ENCODE assay signal across 1 cellular context in the genomic region with DNA sequence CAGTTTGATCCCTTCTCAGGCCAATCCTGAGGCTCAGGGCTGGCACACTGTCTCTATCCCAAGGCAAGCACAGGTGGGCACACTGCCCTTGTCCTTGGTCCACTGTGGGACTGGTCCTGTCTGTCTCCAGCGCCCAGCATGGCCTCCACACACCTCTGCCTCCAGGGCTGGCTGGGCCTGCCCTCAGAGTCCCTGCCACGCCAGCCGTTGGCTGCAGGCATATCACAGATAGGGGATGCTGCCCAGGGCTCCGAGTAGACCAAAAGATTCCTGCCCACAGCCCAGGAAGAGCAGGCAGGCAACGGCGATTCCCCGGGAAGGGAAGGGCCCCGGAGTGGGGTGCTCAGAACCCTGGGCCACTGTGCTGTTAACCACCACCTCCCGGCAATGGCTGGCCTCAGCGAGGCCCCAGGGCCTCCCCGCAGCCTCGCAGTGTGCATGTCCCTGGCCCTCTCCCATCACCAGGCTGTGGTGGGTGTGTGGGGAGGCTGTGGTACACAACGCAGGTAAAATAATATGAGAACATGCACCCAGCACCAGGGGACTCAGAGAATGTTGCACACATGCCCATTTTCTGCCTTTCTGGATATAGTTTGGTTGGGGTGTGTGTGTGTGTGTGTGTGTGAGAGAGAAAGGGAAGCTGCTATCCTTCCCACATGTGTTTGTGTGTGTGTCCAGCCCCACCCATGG.
TF ChIP-seq lines count a peak whose summit lies in the region.

No MANE protein-coding gene starts in this region.

TF ChIP-seq in GM23338, 12 proteins besides CTCF, POLR2A, EP300 and RAD21 (continued from another document):
- TF ChIP-seq ZNF462 (CRISPR knock-in tag; IDR thresholded peaks at IDR 0.05): no peak
- TF ChIP-seq, protein P1, sequence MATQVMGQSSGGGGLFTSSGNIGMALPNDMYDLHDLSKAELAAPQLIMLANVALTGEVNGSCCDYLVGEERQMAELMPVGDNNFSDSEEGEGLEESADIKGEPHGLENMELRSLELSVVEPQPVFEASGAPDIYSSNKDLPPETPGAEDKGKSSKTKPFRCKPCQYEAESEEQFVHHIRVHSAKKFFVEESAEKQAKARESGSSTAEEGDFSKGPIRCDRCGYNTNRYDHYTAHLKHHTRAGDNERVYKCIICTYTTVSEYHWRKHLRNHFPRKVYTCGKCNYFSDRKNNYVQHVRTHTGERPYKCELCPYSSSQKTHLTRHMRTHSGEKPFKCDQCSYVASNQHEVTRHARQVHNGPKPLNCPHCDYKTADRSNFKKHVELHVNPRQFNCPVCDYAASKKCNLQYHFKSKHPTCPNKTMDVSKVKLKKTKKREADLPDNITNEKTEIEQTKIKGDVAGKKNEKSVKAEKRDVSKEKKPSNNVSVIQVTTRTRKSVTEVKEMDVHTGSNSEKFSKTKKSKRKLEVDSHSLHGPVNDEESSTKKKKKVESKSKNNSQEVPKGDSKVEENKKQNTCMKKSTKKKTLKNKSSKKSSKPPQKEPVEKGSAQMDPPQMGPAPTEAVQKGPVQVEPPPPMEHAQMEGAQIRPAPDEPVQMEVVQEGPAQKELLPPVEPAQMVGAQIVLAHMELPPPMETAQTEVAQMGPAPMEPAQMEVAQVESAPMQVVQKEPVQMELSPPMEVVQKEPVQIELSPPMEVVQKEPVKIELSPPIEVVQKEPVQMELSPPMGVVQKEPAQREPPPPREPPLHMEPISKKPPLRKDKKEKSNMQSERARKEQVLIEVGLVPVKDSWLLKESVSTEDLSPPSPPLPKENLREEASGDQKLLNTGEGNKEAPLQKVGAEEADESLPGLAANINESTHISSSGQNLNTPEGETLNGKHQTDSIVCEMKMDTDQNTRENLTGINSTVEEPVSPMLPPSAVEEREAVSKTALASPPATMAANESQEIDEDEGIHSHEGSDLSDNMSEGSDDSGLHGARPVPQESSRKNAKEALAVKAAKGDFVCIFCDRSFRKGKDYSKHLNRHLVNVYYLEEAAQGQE (IDR thresholded peaks at IDR 0.05; ENCODE audit: unreplicated experiment): no peak
- no peak for TF ChIP-seq STAT1 (IDR thresholded peaks at IDR 0.05; ENCODE audit: unreplicated experiment)
